ENCODE assay signal across 8 cellular contexts in the genomic region with DNA sequence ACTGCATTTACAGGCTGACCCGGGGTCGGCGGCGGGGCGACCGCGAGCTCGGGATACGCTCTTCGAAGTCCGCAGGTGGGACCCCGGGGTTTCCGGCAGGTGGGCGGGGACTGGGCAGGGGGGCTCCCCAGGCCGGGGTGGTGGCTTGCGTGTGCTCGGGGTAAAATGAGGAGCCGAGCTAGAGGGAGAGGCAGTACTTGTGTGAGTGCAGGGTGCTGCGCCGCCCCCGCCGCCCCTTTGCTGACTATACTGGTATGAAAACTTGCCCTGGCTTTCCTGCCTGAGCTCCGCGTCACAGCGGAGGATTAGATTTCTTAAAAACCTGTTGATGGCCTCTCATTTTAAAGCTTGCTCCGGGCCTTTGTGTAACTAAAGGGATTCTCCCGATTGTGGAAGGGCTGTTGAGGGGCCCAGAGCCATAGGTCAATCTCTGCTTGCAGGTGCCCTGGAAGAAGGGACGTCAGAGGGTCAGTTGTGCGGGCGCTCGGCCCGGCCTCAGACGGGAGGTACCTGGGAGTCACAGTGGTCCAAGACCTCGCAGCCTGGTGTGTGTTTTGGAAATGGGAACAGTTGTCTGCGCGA.
DNase-seq lines count a peak whose midpoint lies in the region; ATAC-seq lines count a peak whose summit lies in the region.

No MANE protein-coding gene starts in this region.

- H3K27ac ChIP-seq in effector memory CD4-positive, alpha-beta T cell (ENCODE audit: insufficient read depth, low read length, poor library complexity, severe bottlenecking), result peak overlapping the region; percentile 63

- H3K36me3 ChIP-seq in effector memory CD4-positive, alpha-beta T cell (ENCODE audit: control insufficient read depth, insufficient read depth, low read length), result no peaks in the 10 kb centered on the region

- no peaks in the 10 kb centered on the region for H3K27me3 ChIP-seq in effector memory CD4-positive, alpha-beta T cell (replicated peaks; ENCODE audit: control insufficient read depth, insufficient read depth, low read length, poor library complexity, severe bottlenecking)

- ATAC-seq in HG03045 (IDR thresholded peaks at IDR 0.05; ENCODE audit: unreplicated experiment), result peak; percentile 56
- peak; percentile 41 for ATAC-seq in memory B cell (ENCODE audit: low read depth)

- no peaks in the 10 kb centered on the region for H3K27me3 Mint-ChIP-seq in memory B cell

- H3K27ac Mint-ChIP-seq in memory B cell, result peak overlapping the region; percentile 90

- peak; percentile 50 for DNase-seq in activated T-cell treated with anti-CD3 and anti-CD28 coated beads for 1 hour (ENCODE audit: low read depth)
- no peak for DNase-seq in activated T-cell treated with anti-CD3 and anti-CD28 coated beads, Interleukin-2, amount 50 U/mL, for 1 hour
- peak; percentile 27 for DNase-seq in NCI-H226
- DNase-seq in activated CD8-positive, alpha-beta memory T cell treated with anti-CD3 and anti-CD28 coated beads for 1 hour (ENCODE audit: extremely low read depth in 1 of 2, low read depth in 1 of 2), result peak; percentile 27 to 47
- peak; percentile 46 to 53 (median 50) for DNase-seq in effector memory CD4-positive, alpha-beta T cell
- DNase-seq in memory B cell (ENCODE audit: low spot score in 2 of 2), result peak in 1 of 2 donors; percentile 5
- DNase-seq in stimulated activated CD8-positive, alpha-beta memory T cell treated with anti-CD3 and anti-CD28 coated beads, Interleukin-12 subunit alpha, Interleukin-12 subunit beta, amount 100 ng/mL, for 1 hour (ENCODE audit: low read depth), result peak; percentile 45

- peaks cover 21% of the 10 kb centered on the region for H3K4me1 Mint-ChIP-seq in memory B cell

- H3K4me1 ChIP-seq in effector memory CD4-positive, alpha-beta T cell (ENCODE audit: control insufficient read depth, insufficient read depth, low read length, poor library complexity, severe bottlenecking), result peaks cover 11% of the 10 kb centered on the region

- H3K9me3 ChIP-seq in effector memory CD4-positive, alpha-beta T cell (ENCODE audit: control insufficient read depth, low read length), result no peaks in the 10 kb centered on the region

- peak overlapping the region; percentile 97 for H3K4me3 Mint-ChIP-seq in memory B cell

- H3K36me3 Mint-ChIP-seq in memory B cell, result peaks cover 4% of the 10 kb centered on the region

- peak overlapping the region; percentile 86 for H3K4me3 ChIP-seq in effector memory CD4-positive, alpha-beta T cell (ENCODE audit: insufficient read depth, low read depth, low read length, poor library complexity, severe bottlenecking)

- no peaks in the 10 kb centered on the region for H3K9me3 Mint-ChIP-seq in memory B cell
